ENCODE assay signal across 34 cellular contexts in genomic region chr2:147037048-147037447, GRCh38.
"Had no signal": no experiment of that assay in that cellular context is flagged by ENCODE, and none has a peak within 500 bp of the region (broad histone marks: within the 10 kb centered on the region; RNA-seq: fewer than 3 reads in every experiment).

No MANE protein-coding gene starts in this region.

- H2AFZ ChIP-seq: PC-9 had no signal

- FAIRE-seq: RCC 7860 had no signal

- DNase-seq: activated B cell treated with CpG ODN at 0.5 μM for 24 hours; activated CD4-positive, alpha-beta memory T cell treated with anti-CD3 and anti-CD28 coated beads, Interleukin-2, amount 10 ng/mL, durations not matched to agents 7 days and 5 days; activated CD4-positive, alpha-beta T cell treated with anti-CD3 and anti-CD28 coated beads for 4 hours; activated CD4-positive, CD25-positive, alpha-beta regulatory T cell treated with anti-CD3 and anti-CD28 coated beads, Interleukin-2, amount 50 U/mL, for 72 hours; activated CD8-positive, alpha-beta memory T cell treated with anti-CD3 and anti-CD28 coated beads for 24 hours; activated CD8-positive, alpha-beta memory T cell treated with anti-CD3 and anti-CD28 coated beads, Interleukin-2, amount 10 ng/mL, durations not matched to agents 7 days and 5 days; activated CD8-positive, alpha-beta memory T cell treated with anti-CD3 and anti-CD28 coated beads, Interleukin-2, amount 50 U/mL, for 48 hours; activated effector memory CD4-positive, alpha-beta T cell treated with Interleukin-2 at 50 U/mL for 16 hours; activated naive CD8-positive, alpha-beta T cell treated with anti-CD3 and anti-CD28 coated beads, Interleukin-2, amount 10 ng/mL, durations not matched to agents 7 days and 5 days; activated T-cell treated with anti-CD3 and anti-CD28 coated beads, Interleukin-2, amount 50 U/mL, for 48 hours; amygdala; cerebellar nuclear complex; Karpas-422; NCI-H1048; NCI-H1105 treated with DMSO at 0.1 percent for 48 hours; NCI-H1436; NCI-H1694 treated with DMSO at 0.1 percent for 48 hours; NCI-H2029; NCI-H345; NCI-H510A; NCI-H526; NCI-H82; PC-9; SIG-M5; T-cell; T-helper 9 cell had no signal

- H3K4me1 ChIP-seq: ascending aorta had no signal

- H3K27me3 Mint-ChIP-seq: activated B cell treated with CpG ODN at 0.5 μM for 24 hours; activated CD4-positive, alpha-beta memory T cell treated with anti-CD3 and anti-CD28 coated beads, Interleukin-2, amount 10 ng/mL, durations not matched to agents 7 days and 5 days; activated CD8-positive, alpha-beta memory T cell treated with anti-CD3 and anti-CD28 coated beads, Interleukin-2, amount 10 ng/mL, durations not matched to agents 7 days and 5 days had no signal

- H3K27ac ChIP-seq: ascending aorta, cardiac muscle cell, PC-9, RWPE1, VCaP had no signal

- H3K27ac Mint-ChIP-seq: activated B cell treated with CpG ODN at 0.5 μM for 24 hours; activated CD4-positive, alpha-beta memory T cell treated with anti-CD3 and anti-CD28 coated beads, Interleukin-2, amount 10 ng/mL, durations not matched to agents 7 days and 5 days; activated CD8-positive, alpha-beta memory T cell treated with anti-CD3 and anti-CD28 coated beads, Interleukin-2, amount 10 ng/mL, durations not matched to agents 7 days and 5 days; activated naive CD4-positive, alpha-beta T cell treated with anti-CD3 and anti-CD28 coated beads, Interleukin-2, amount 50 U/mL, for 24 hours; activated naive CD8-positive, alpha-beta T cell treated with anti-CD3 and anti-CD28 coated beads, Interleukin-2, amount 10 ng/mL, durations not matched to agents 7 days and 5 days; T-cell had no signal

- ATAC-seq: activated CD8-positive, alpha-beta memory T cell treated with anti-CD3 and anti-CD28 coated beads, Interleukin-2, amount 10 ng/mL, durations not matched to agents 7 days and 5 days; Right ventricle myocardium inferior; SK-N-SH treated with all-trans-retinoic acid at 6 μM for 48 hours had no signal

- H3K4me1 Mint-ChIP-seq: activated B cell treated with CpG ODN at 0.5 μM for 24 hours; activated CD8-positive, alpha-beta memory T cell treated with anti-CD3 and anti-CD28 coated beads, Interleukin-2, amount 10 ng/mL, durations not matched to agents 7 days and 5 days; activated naive CD4-positive, alpha-beta T cell treated with anti-CD3 and anti-CD28 coated beads, Interleukin-2, amount 50 U/mL, for 24 hours; activated naive CD8-positive, alpha-beta T cell treated with anti-CD3 and anti-CD28 coated beads, Interleukin-2, amount 10 ng/mL, durations not matched to agents 7 days and 5 days had no signal

- H3K4me3 Mint-ChIP-seq: activated B cell treated with CpG ODN at 0.5 μM for 24 hours; activated CD4-positive, alpha-beta memory T cell treated with anti-CD3 and anti-CD28 coated beads, Interleukin-2, amount 10 ng/mL, durations not matched to agents 7 days and 5 days; activated CD8-positive, alpha-beta memory T cell treated with anti-CD3 and anti-CD28 coated beads, Interleukin-2, amount 10 ng/mL, durations not matched to agents 7 days and 5 days; activated naive CD4-positive, alpha-beta T cell treated with anti-CD3 and anti-CD28 coated beads, Interleukin-2, amount 50 U/mL, for 24 hours; activated naive CD8-positive, alpha-beta T cell treated with anti-CD3 and anti-CD28 coated beads, Interleukin-2, amount 10 ng/mL, durations not matched to agents 7 days and 5 days; T-cell had no signal

- H3K9me3 ChIP-seq: ascending aorta had no signal

- H3K4me3 ChIP-seq: ascending aorta, cardiac muscle cell, PC-9 had no signal

- H3K36me3 Mint-ChIP-seq: activated CD8-positive, alpha-beta memory T cell treated with anti-CD3 and anti-CD28 coated beads, Interleukin-2, amount 10 ng/mL, durations not matched to agents 7 days and 5 days; activated naive CD4-positive, alpha-beta T cell treated with anti-CD3 and anti-CD28 coated beads, Interleukin-2, amount 50 U/mL, for 24 hours; activated naive CD8-positive, alpha-beta T cell treated with anti-CD3 and anti-CD28 coated beads, Interleukin-2, amount 10 ng/mL, durations not matched to agents 7 days and 5 days; T-cell had no signal

- H3K36me3 ChIP-seq: ascending aorta, cardiac muscle cell had no signal

- H3K4me2 ChIP-seq: PC-9 had no signal

- H3K27me3 ChIP-seq: ascending aorta, cardiac muscle cell had no signal

- H3K9me3 Mint-ChIP-seq: activated B cell treated with CpG ODN at 0.5 μM for 24 hours; activated naive CD4-positive, alpha-beta T cell treated with anti-CD3 and anti-CD28 coated beads, Interleukin-2, amount 50 U/mL, for 24 hours; activated naive CD8-positive, alpha-beta T cell treated with anti-CD3 and anti-CD28 coated beads, Interleukin-2, amount 10 ng/mL, durations not matched to agents 7 days and 5 days; T-cell had no signal
